1 cellular context compared by ENCODE assay signal in the genomic region with DNA sequence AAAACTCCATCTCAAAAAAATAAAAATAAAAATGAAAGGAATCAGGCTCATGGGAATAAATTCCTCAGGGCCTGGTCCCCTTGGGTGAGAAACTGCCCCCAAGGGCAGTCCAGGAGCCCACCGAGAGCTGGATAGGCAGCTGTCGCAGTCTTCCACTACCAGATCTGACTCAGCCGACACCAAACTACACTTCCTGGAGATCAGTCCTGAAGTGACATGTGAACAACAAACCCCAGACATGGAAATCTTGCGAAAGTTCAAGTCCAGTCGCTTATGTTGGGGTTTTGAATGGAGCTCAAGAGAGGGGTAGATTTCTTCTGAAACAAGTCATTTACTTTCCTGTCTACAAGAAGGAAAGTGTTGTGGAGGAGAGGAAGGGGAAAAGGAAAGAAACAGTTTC.
TF ChIP-seq lines count a peak whose summit lies in the region.

No MANE protein-coding gene starts in this region.

TF ChIP-seq in IMR-90, 13 proteins besides CTCF, POLR2A, EP300 and RAD21 (continued from another document):
- TF ChIP-seq, protein P1, sequence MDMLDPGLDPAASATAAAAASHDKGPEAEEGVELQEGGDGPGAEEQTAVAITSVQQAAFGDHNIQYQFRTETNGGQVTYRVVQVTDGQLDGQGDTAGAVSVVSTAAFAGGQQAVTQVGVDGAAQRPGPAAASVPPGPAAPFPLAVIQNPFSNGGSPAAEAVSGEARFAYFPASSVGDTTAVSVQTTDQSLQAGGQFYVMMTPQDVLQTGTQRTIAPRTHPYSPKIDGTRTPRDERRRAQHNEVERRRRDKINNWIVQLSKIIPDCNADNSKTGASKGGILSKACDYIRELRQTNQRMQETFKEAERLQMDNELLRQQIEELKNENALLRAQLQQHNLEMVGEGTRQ (IDR thresholded peaks at IDR 0.05; ENCODE audit: low read depth, low read length), result no peak
- TF ChIP-seq MAFK (IDR thresholded peaks at IDR 0.05; ENCODE audit: low read depth, low read length), result no peak
